In the genomic region with DNA sequence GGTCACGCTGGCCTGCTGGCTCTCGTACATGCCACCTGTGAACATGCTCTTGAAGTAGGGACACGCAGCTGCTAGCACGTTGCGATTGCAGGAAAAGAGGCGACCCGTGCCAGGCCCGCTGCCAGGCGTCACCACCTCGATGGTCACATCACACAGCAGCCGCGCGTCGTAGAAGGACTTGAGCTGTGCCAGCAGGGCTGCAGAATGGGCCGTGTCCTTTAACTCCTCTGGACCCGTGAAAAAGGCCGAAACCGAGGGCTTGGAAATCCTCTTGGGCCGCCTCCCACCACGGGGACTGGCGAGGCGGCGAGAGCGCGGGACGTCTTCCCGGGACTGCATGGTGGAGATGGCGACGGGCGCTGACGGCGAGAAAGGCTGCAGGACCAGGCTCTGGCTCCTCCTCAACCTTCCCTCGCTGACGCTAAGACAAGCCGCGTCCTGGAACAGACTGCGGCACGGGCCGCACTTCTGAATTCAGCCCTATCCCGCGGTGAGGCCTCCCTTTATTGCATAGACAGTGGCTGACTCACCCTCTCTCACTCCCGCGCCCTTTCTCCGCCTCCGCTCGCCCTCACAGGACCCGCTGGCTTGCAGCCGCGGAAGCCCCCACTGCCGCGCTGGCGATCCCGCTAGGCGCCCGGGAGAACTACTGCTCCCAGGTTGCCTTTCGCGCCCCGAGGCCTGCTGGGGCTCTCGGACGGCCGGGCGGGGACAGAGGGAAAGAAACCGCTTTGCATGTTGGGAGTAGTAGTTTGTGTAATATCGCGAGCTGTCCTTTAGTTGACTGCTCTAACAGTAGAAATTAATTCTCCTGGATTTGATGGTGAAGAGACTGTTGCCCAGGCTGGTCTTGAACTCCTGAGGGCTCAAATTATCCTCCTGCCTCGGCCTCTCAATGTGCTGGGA, we compare ENCODE assay signal across 1 cellular context.
TF ChIP-seq lines count a peak whose summit lies in the region.

A gene with protein sequence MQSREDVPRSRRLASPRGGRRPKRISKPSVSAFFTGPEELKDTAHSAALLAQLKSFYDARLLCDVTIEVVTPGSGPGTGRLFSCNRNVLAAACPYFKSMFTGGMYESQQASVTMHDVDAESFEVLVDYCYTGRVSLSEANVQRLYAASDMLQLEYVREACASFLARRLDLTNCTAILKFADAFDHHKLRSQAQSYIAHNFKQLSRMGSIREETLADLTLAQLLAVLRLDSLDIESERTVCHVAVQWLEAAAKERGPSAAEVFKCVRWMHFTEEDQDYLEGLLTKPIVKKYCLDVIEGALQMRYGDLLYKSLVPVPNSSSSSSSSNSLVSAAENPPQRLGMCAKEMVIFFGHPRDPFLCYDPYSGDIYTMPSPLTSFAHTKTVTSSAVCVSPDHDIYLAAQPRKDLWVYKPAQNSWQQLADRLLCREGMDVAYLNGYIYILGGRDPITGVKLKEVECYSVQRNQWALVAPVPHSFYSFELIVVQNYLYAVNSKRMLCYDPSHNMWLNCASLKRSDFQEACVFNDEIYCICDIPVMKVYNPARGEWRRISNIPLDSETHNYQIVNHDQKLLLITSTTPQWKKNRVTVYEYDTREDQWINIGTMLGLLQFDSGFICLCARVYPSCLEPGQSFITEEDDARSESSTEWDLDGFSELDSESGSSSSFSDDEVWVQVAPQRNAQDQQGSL (minus strand): TSS at position 651 of the 906 bp plus-strand sequence. CDS start 312 bp downstream, at position 339.

TF ChIP-seq in HCT116, 20 proteins besides CTCF, POLR2A, EP300 and RAD21 (continued from another document):
- TF ChIP-seq, protein P1, sequence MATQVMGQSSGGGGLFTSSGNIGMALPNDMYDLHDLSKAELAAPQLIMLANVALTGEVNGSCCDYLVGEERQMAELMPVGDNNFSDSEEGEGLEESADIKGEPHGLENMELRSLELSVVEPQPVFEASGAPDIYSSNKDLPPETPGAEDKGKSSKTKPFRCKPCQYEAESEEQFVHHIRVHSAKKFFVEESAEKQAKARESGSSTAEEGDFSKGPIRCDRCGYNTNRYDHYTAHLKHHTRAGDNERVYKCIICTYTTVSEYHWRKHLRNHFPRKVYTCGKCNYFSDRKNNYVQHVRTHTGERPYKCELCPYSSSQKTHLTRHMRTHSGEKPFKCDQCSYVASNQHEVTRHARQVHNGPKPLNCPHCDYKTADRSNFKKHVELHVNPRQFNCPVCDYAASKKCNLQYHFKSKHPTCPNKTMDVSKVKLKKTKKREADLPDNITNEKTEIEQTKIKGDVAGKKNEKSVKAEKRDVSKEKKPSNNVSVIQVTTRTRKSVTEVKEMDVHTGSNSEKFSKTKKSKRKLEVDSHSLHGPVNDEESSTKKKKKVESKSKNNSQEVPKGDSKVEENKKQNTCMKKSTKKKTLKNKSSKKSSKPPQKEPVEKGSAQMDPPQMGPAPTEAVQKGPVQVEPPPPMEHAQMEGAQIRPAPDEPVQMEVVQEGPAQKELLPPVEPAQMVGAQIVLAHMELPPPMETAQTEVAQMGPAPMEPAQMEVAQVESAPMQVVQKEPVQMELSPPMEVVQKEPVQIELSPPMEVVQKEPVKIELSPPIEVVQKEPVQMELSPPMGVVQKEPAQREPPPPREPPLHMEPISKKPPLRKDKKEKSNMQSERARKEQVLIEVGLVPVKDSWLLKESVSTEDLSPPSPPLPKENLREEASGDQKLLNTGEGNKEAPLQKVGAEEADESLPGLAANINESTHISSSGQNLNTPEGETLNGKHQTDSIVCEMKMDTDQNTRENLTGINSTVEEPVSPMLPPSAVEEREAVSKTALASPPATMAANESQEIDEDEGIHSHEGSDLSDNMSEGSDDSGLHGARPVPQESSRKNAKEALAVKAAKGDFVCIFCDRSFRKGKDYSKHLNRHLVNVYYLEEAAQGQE (IDR thresholded peaks at IDR 0.05; ENCODE audit: low read depth): no peak
- TF ChIP-seq POLR2AphosphoS5 (IDR thresholded peaks at IDR 0.05; ENCODE audit: low read depth, low read length): peak; percentile 62
